Comparison of ENCODE assay signal across 8 cellular contexts in genomic region chr3:11271986-11272904, GRCh38. TPM values are rescaled to one million over a fixed set of nuclear protein-coding genes. Genes with fewer than 3 reads are reported as not detected.
DNase-seq lines count a peak whose midpoint lies in the region; ATAC-seq, FAIRE-seq and TF ChIP-seq lines count a peak whose summit lies in the region.

Gene ATG7 (plus strand): TSS chr3:11272397. CDS start chr3:11298696, 26,299 bp downstream.

- peaks cover 46% of the 10 kb centered on the region for H3K79me2 ChIP-seq in keratinocyte (ENCODE audit: control insufficient read depth, insufficient read depth, low read length)

- no peak for FAIRE-seq in keratinocyte (lab: Jason Lieb, UNC)

- peaks cover 6 to 10% of the 10 kb centered on the region in 2 experiments for H3K36me3 ChIP-seq in keratinocyte (ENCODE audit: control insufficient read depth in 2 of 2, extremely low read depth in 1 of 2, insufficient read depth in 2 of 2, low read length in 2 of 2)

- dilution Hi-C loops in keratinocyte (cut with MboI; ENCODE audit: extremely low pct_ligation_motif_present, low sequenced_read_pairs): no loop called here

- peak within 1 kb of the TSS; percentile 90 for H3K27ac ChIP-seq in keratinocyte (ENCODE audit: control insufficient read depth, insufficient read depth, low read length)

- no peaks in the 10 kb centered on the region for H3K9me3 ChIP-seq in keratinocyte (ENCODE audit: control insufficient read depth, low read depth, low read length)

- TF ChIP-seq CTCF in keratinocyte (optimal IDR thresholded peaks at IDR 0.05 in 1 of 3, IDR thresholded peaks at IDR 0.05 in 1 of 3, conservative IDR thresholded peaks at IDR 0.05 in 1 of 3; ENCODE audit: extremely low read depth in 1 of 3, insufficient read depth in 2 of 3, low read length in 3 of 3): no peak

- H2AFZ ChIP-seq in keratinocyte (ENCODE audit: control insufficient read depth, low read length): peak within 1 kb of the TSS; percentile 96

- H3K9me1 ChIP-seq in keratinocyte (ENCODE audit: control insufficient read depth, extremely low read depth, insufficient read depth, low read length): peaks cover 2% of the 10 kb centered on the region

- peak; percentile 100 for DNase-seq in AG20443 (ENCODE audit: low spot score)
- DNase-seq in NCI-H460 (ENCODE audit: extremely low read depth, low read depth): peak; percentile 91
- peak; percentile 97 for DNase-seq in activated CD4-positive, CD25-positive, alpha-beta regulatory T cell treated with anti-CD3 and anti-CD28 coated beads, Interleukin-2, amount 50 U/mL, for 72 hours
- peak; percentile 37 to 82 for DNase-seq in cerebellar nuclear complex (lab: John Stamatoyannopoulos, UW)
- no peak for DNase-seq in keratinocyte (ENCODE audit: low read depth, low spot score)
- peak; percentile 92 to 95 for DNase-seq in stimulated activated CD4-positive, alpha-beta T cell treated with anti-CD3 and anti-CD28 coated beads, Interleukin-15, amount 100 ng/mL, for 1 hour (ENCODE audit: low read depth in 1 of 2, low spot score in 1 of 2)

- peak within 1 kb of the TSS; percentile 93 for H3K4me2 ChIP-seq in keratinocyte (ENCODE audit: control insufficient read depth, extremely low read depth, insufficient read depth, low read depth, low read length)

- peaks cover 28% of the 10 kb centered on the region for H3K4me1 ChIP-seq in keratinocyte (ENCODE audit: control insufficient read depth, extremely low read depth, insufficient read depth, low read length)

- H3K27me3 ChIP-seq in keratinocyte (ENCODE audit: control insufficient read depth, extremely low read depth, insufficient read depth, low read length): no peaks in the 10 kb centered on the region

- H3K4me3 ChIP-seq in keratinocyte (ENCODE audit: control insufficient read depth in 2 of 3, extremely low read depth in 1 of 3, insufficient read depth in 2 of 3, low read depth in 1 of 3, low read length in 3 of 3): peak within 1 kb of the TSS; percentile 65 to 92 (median 74)

- ATAC-seq in GM19043 (IDR thresholded peaks at IDR 0.05; ENCODE audit: low read depth, unreplicated experiment) (peak; percentile 97), HG03378 (IDR thresholded peaks at IDR 0.05; ENCODE audit: unreplicated experiment) (peak; percentile 85)

- peak within 1 kb of the TSS; percentile 97 for H3K9ac ChIP-seq in keratinocyte (ENCODE audit: control insufficient read depth, extremely low read depth, insufficient read depth, low read length)

- H4K20me1 ChIP-seq in keratinocyte (ENCODE audit: control insufficient read depth, extremely low read depth, insufficient read depth, low read length): no peaks in the 10 kb centered on the region

RNA-seq across cellular contexts. Expression of gene ATG7, which starts in this region (rescaled TPM):
- 22.1 and 31.9 TPM in 2 replicates for total RNA-seq in NCI-H460 (2014; rRNA removed; shearing (Covaris generic))
- 35.5 and 39.2 TPM in 2 replicates for polyA plus RNA-seq in NCI-H460 (2014; cell fraction: nucleus; rRNA removed)
- polyA plus RNA-seq in keratinocyte: 22.7 to 35.3 TPM (median 27.9 TPM) in 3 replicates
- 23.8 TPM for polyA plus RNA-seq in keratinocyte (2011; ENCODE audit: low read depth)
- polyA plus RNA-seq in keratinocyte (2011; cell fraction: cytosol; rRNA removed): 11.4 and 17.3 TPM in 2 replicates
- 29.3 and 48.6 TPM in 2 replicates for polyA plus RNA-seq in keratinocyte (2011; cell fraction: nucleus; rRNA removed)
- 18.5 and 19.1 TPM in 2 replicates for polyA plus RNA-seq in keratinocyte (2012; ENCODE audit: low replicate concordance)
- 23.6 to 57.2 TPM (median 47.5 TPM) in 3 replicates for polyA minus RNA-seq in keratinocyte
- polyA minus RNA-seq in keratinocyte (2011; cell fraction: cytosol; rRNA and poly(A)+ RNA removed): 38.4 TPM
- 23.6 and 71.1 TPM in 2 replicates for polyA minus RNA-seq in keratinocyte (2011; cell fraction: nucleus; rRNA and poly(A)+ RNA removed)
